8 cellular contexts compared by ENCODE assay signal in the genomic region with DNA sequence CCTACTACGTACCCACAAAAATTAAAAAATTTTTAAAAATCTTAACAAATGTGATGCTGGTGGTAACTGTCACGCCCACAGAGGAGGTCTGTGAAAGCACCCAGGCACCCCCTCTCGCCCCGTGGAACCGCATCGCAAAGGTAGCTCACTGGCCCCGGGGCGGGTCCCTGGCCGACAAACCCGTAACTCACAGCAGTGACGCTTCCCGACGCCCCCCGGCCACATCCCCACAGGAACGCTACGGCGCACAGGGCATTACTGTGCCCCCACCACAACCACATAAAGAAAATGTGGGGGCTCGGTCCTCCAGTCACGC. TPM values are rescaled to one million over a fixed set of nuclear protein-coding genes. Genes with fewer than 3 reads are reported as not detected.
DNase-seq lines count a peak whose midpoint lies in the region; ATAC-seq, FAIRE-seq and TF ChIP-seq lines count a peak whose summit lies in the region.

No MANE protein-coding gene starts in this region.

- H3K27me3 ChIP-seq in gastroesophageal sphincter: no peaks in the 10 kb centered on the region
- H3K27me3 ChIP-seq in gastrocnemius medialis: no peaks in the 10 kb centered on the region

- no peaks in the 10 kb centered on the region for H3K27me3 Mint-ChIP-seq in activated CD8-positive, alpha-beta memory T cell treated with anti-CD3 and anti-CD28 coated beads, Interleukin-2, amount 10 ng/mL, durations not matched to agents 7 days and 5 days

- H3K4me3 ChIP-seq in GM12865 (ENCODE audit: low read depth, low read length) (peak overlapping the region; percentile 98), gastroesophageal sphincter (peak overlapping the region; percentile 61 to 95), gastrocnemius medialis (peak overlapping the region; percentile 92 to 100 (median 92))

- H3K9me3 ChIP-seq in gastroesophageal sphincter: no peaks in the 10 kb centered on the region
- H3K9me3 ChIP-seq in gastrocnemius medialis: no peaks in the 10 kb centered on the region

- TF ChIP-seq POLR2A in gastroesophageal sphincter (IDR thresholded peaks at IDR 0.05): no peak
- no peak for TF ChIP-seq POLR2A in gastrocnemius medialis (IDR thresholded peaks at IDR 0.05)

- FAIRE-seq in urothelium cell line (lab: Jason Lieb, UNC): no peak

- peaks cover 22% of the 10 kb centered on the region for H3K4me1 Mint-ChIP-seq in activated CD8-positive, alpha-beta memory T cell treated with anti-CD3 and anti-CD28 coated beads, Interleukin-2, amount 10 ng/mL, durations not matched to agents 7 days and 5 days

- CTCF ChIA-PET in activated CD8-positive, alpha-beta memory T cell treated with anti-CD3 and anti-CD28 coated beads, Interleukin-2, amount 10 ng/mL, durations not matched to agents 7 days and 5 days (lab: Charles Lee): interaction anchor here (1.0 to 2.7 kb wide), 9 partner anchors 14 to 162 kb away, joined by 3 to 10 read pairs (median 5); partner anchors contain the start of genes MGRN1 and UBALD1

- TF ChIP-seq EP300 in gastroesophageal sphincter (IDR thresholded peaks at IDR 0.05): no peak

- H3K27ac Mint-ChIP-seq in activated CD8-positive, alpha-beta memory T cell treated with anti-CD3 and anti-CD28 coated beads, Interleukin-2, amount 10 ng/mL, durations not matched to agents 7 days and 5 days: peak overlapping the region; percentile 70

- H3K27ac ChIP-seq in gastroesophageal sphincter: peak overlapping the region; percentile 20 to 94 (median 88)
- H3K27ac ChIP-seq in gastrocnemius medialis: peak overlapping the region; percentile 84 to 97 (median 85)

- intact Hi-C loops in gastrocnemius medialis (cut with DNase I; ENCODE audit: low total_unique reads): loop anchor here (1.0 to 2.0 kb wide), 6 partner anchors 35 to 223 kb away; partner anchors contain the start of genes MGRN1, NUDT16L1 and ROGDI

- TF ChIP-seq CTCF in GM12865 (IDR thresholded peaks at IDR 0.05; ENCODE audit: insufficient read depth, low read depth, low read length, missing control alignments) (no peak), gastroesophageal sphincter (IDR thresholded peaks at IDR 0.05) (no peak), gastrocnemius medialis (IDR thresholded peaks at IDR 0.05 in 4 of 5, conservative IDR thresholded peaks at IDR 0.05 in 1 of 5) (no peak)

- DNase-seq in GM12865 (ENCODE audit: low read depth) (no peak), gastrocnemius medialis (no peak), SIG-M5 (lab: John Stamatoyannopoulos, UW) (no peak), urothelium cell line (ENCODE audit: low spot score) (no peak)
- peak; percentile 52 for DNase-seq in activated CD8-positive, alpha-beta memory T cell treated with anti-CD3 and anti-CD28 coated beads, Interleukin-2, amount 10 ng/mL, durations not matched to agents 7 days and 5 days

- H3K36me3 ChIP-seq in gastroesophageal sphincter: peaks cover 0 to 32% of the 10 kb centered on the region in 2 donors
- peaks cover 0 to 14% of the 10 kb centered on the region in 2 donors for H3K36me3 ChIP-seq in gastrocnemius medialis

- H3K9me3 Mint-ChIP-seq in activated CD8-positive, alpha-beta memory T cell treated with anti-CD3 and anti-CD28 coated beads, Interleukin-2, amount 10 ng/mL, durations not matched to agents 7 days and 5 days (ENCODE audit: low read depth): no peaks in the 10 kb centered on the region

- WGBS in gastroesophageal sphincter (ENCODE audit: low coverage in 1 of 2), 2 donors: 0% methylated on average over 2 to 5 of the region's 19 CpGs

- ATAC-seq in HG03439 (IDR thresholded peaks at IDR 0.05; ENCODE audit: unreplicated experiment) (peak; percentile 18), gastroesophageal sphincter (peak; percentile 1), gastrocnemius medialis (no peak), HG02642 (IDR thresholded peaks at IDR 0.05; ENCODE audit: poor library complexity, unreplicated experiment) (no peak)
- peak; percentile 2 for ATAC-seq in activated CD8-positive, alpha-beta memory T cell treated with anti-CD3 and anti-CD28 coated beads, Interleukin-2, amount 10 ng/mL, durations not matched to agents 7 days and 5 days

- in situ Hi-C loops in gastrocnemius medialis (cut with MboI; ENCODE audit: low sequenced_read_pairs in 4 of 4): no loop called here

- peak overlapping the region; percentile 85 for H3K4me3 Mint-ChIP-seq in activated CD8-positive, alpha-beta memory T cell treated with anti-CD3 and anti-CD28 coated beads, Interleukin-2, amount 10 ng/mL, durations not matched to agents 7 days and 5 days

- H3K36me3 Mint-ChIP-seq in activated CD8-positive, alpha-beta memory T cell treated with anti-CD3 and anti-CD28 coated beads, Interleukin-2, amount 10 ng/mL, durations not matched to agents 7 days and 5 days: peaks cover 5% of the 10 kb centered on the region

- H3K4me1 ChIP-seq in gastroesophageal sphincter (peaks cover 0 to 31% (median 5%) of the 10 kb centered on the region in 3 donors), gastrocnemius medialis (peaks cover 13 to 16% of the 10 kb centered on the region in 2 donors)

RNA-seq across cellular contexts. Expression of gene ANKS3, which starts 0.4 kb away (rescaled TPM):
- total RNA-seq in activated CD8-positive, alpha-beta memory T cell treated with anti-CD3 and anti-CD28 coated beads, Interleukin-2, amount 10 ng/mL, durations not matched to agents 7 days and 5 days: 10 to 100 TPM; 16.2 to 17.1 TPM
- total RNA-seq in gastroesophageal sphincter (10 to 100 TPM; 23.3 to 47.8 (median 27.6) TPM), gastrocnemius medialis (10 to 100 TPM in 1 of 4 donors, 1 to 10 TPM in 3; 6.7 to 16.6 (median 9.0) TPM)

RNA-seq across cellular contexts. Expression of gene DNAAF8, which starts 0.6 kb away (rescaled TPM):
- under 1 TPM in 1 of 2 experiments, not detected in 1; 0.30 TPM for total RNA-seq in activated CD8-positive, alpha-beta memory T cell treated with anti-CD3 and anti-CD28 coated beads, Interleukin-2, amount 10 ng/mL, durations not matched to agents 7 days and 5 days
- total RNA-seq in gastroesophageal sphincter (under 1 TPM; 0.54 to 0.89 (median 0.65) TPM), gastrocnemius medialis (1 to 10 TPM in 2 of 4 donors, under 1 TPM in 2; 0.44 to 1.2 (median 0.91) TPM)

RNA-seq across cellular contexts. Expression of gene ZNF500, which starts 33.3 kb away (rescaled TPM):
- total RNA-seq in activated CD8-positive, alpha-beta memory T cell treated with anti-CD3 and anti-CD28 coated beads, Interleukin-2, amount 10 ng/mL, durations not matched to agents 7 days and 5 days: 10 to 100 TPM; 10.4 to 12.2 TPM
- total RNA-seq in gastroesophageal sphincter (10 to 100 TPM; 12.6 to 15.8 (median 13.8) TPM), gastrocnemius medialis (1 to 10 TPM; 6.3 to 7.3 (median 6.9) TPM)

RNA-seq across cellular contexts. Expression of gene NUDT16L1, which starts 40.3 kb away (rescaled TPM):
- total RNA-seq in activated CD8-positive, alpha-beta memory T cell treated with anti-CD3 and anti-CD28 coated beads, Interleukin-2, amount 10 ng/mL, durations not matched to agents 7 days and 5 days: 10 to 100 TPM; 31.6 to 35.6 TPM
- 10 to 100 TPM; 14.8 to 26.3 (median 21.4) TPM for total RNA-seq in gastroesophageal sphincter
- 10 to 100 TPM in 1 of 4 donors, 1 to 10 TPM in 3; 7.4 to 10.2 (median 8.8) TPM for total RNA-seq in gastrocnemius medialis

RNA-seq across cellular contexts. Expression of gene SEPTIN12, which starts 54.4 kb away (rescaled TPM):
- total RNA-seq in activated CD8-positive, alpha-beta memory T cell treated with anti-CD3 and anti-CD28 coated beads, Interleukin-2, amount 10 ng/mL, durations not matched to agents 7 days and 5 days: not detected
- total RNA-seq in gastroesophageal sphincter: not detected
- total RNA-seq in gastrocnemius medialis: not detected

Comparison
In these comparisons a context has a peak if more than half of its experiments do, and no peak if none do; other contexts are left out.
1. ATAC-seq: peak in HG03439 (single experiment), activated CD8-positive, alpha-beta memory T cell treated with anti-CD3 and anti-CD28 coated beads, Interleukin-2, amount 10 ng/mL, durations not matched to agents 7 days and 5 days (single experiment) and gastroesophageal sphincter (single experiment); none in gastrocnemius medialis (0 of 2) and HG02642 (single experiment).
2. Peak in every context shown above with its lines, with median percentiles within 50 percentile points of each other: H3K4me3 ChIP-seq.